9 cellular contexts compared by ENCODE assay signal in the genomic region with DNA sequence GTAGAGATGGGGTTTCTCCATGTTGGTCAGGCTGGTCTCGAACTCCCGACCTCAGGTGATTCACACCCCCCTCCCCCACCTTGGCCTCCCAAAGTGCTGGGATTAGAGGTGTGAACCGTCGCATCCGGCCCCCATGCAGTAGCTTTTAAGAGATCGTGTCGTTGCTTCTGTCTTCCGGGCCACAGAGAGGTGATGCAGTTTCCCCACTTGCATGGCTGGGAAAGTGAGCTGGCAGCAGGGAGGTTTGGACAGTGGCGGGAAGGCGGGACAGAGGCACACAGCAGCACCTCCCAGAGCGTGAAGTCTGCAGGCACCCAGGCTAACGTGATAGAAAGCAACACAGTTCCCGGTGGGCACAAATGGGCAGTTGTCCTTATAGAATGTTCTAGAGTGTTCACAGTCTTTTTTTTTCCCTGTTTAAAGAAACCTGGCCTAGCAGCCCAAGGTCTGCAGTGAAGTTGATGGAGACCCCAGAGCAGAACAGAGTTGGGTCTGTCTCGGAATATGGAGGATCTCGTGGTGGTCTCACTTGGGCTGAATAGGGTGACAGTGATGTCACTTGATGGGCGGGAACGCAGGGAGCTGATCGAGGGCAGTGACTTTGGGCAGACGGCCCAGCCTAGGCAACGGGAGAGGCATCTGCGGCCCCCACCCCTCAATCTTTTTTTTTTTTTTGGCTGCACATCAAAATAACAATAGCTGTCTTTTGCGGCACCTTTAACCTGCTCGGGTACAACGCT. TPM values are rescaled to one million over a fixed set of nuclear protein-coding genes. Genes with fewer than 3 reads are reported as not detected.
DNase-seq lines count a peak whose midpoint lies in the region; TF ChIP-seq lines count a peak whose summit lies in the region.
"Had no signal": no experiment of that assay in that cellular context is flagged by ENCODE, and none has a peak within 500 bp of the region (broad histone marks: within the 10 kb centered on the region; RNA-seq: fewer than 3 reads in every experiment).

No MANE protein-coding gene starts in this region.

- TF ChIP-seq CTCF in H9 (conservative IDR thresholded peaks at IDR 0.05), result no peak
- TF ChIP-seq CTCF in GM10248 (IDR thresholded peaks at IDR 0.05; ENCODE audit: control extremely low read depth, extremely low read depth, low read depth, missing control alignments), result no peak

- no peak overlapping the region for H3K56ac ChIP-seq in H9 (ENCODE audit: insufficient read length, low read depth, low read length)

- H3K79me1 ChIP-seq in H9 (ENCODE audit: insufficient read depth, low read depth, low read length, poor library complexity, severe bottlenecking), result no peaks in the 10 kb centered on the region

- POLR2A ChIA-PET in activated CD4-positive, alpha-beta memory T cell treated with anti-CD3 and anti-CD28 coated beads, Interleukin-2, amount 10 ng/mL, durations not matched to agents 7 days and 5 days (lab: Charles Lee), result interaction anchor here (1.5 to 8.0 kb wide), 5 partner anchors 46 to 708 kb away, joined by 4 to 65 read pairs (median 9); a partner anchor contains a TSS
- POLR2A ChIA-PET in GM10248 (lab: Yijun Ruan, JAX), result interaction anchor here (0.5 to 0.8 kb wide), 3 partner anchors 44 to 824 kb away, joined by 3 to 6 read pairs (median 3); a partner anchor contains a TSS

- no peak overlapping the region for H2AK5ac ChIP-seq in H9 (ENCODE audit: insufficient read length, low read length)

- H2BK20ac ChIP-seq in H9 (ENCODE audit: low read depth, low read length, poor library complexity, severe bottlenecking), result no peak overlapping the region

- H3K4ac ChIP-seq in H9 (ENCODE audit: low read depth, low read length), result no peak overlapping the region

- H3K27ac ChIP-seq in H9 (ENCODE audit: insufficient read length, low read depth, low read length) (no peak overlapping the region), esophagus (ENCODE audit: low read depth in 2 of 2, low read length in 1 of 2) (peak overlapping the region; percentile 81 to 94)

- no peaks in the 10 kb centered on the region for H3K27me3 ChIP-seq in H9 (ENCODE audit: insufficient read depth, low read length)
- no peaks in the 10 kb centered on the region for H3K27me3 ChIP-seq in esophagus (ENCODE audit: control insufficient read depth in 1 of 2, insufficient read depth in 2 of 2, low read length in 2 of 2)

- peak overlapping the region; percentile 60 to 86 (median 70); a peak in 5 of 7 replicates for H3K27ac Mint-ChIP-seq in H9
- H3K27ac Mint-ChIP-seq in activated CD4-positive, alpha-beta memory T cell treated with anti-CD3 and anti-CD28 coated beads, Interleukin-2, amount 10 ng/mL, durations not matched to agents 7 days and 5 days, result peak overlapping the region; percentile 99

- peaks cover 20% of the 10 kb centered on the region; the same call in 1 of the 2 replicates for H3K79me2 ChIP-seq in H9 (ENCODE audit: insufficient read depth, low read length)

- peaks cover 17 to 71% (median 57%) of the 10 kb centered on the region in 3 experiments; a peak in 6 of 7 replicates for H3K36me3 Mint-ChIP-seq in H9 (ENCODE audit: insufficient read depth in 1 of 3, low read depth in 3 of 3)
- H3K36me3 Mint-ChIP-seq in activated CD4-positive, alpha-beta memory T cell treated with anti-CD3 and anti-CD28 coated beads, Interleukin-2, amount 10 ng/mL, durations not matched to agents 7 days and 5 days (ENCODE audit: low read depth), result peaks cover 63% of the 10 kb centered on the region

- H3K9me3 Mint-ChIP-seq in H9, result no peaks in the 10 kb centered on the region
- no peaks in the 10 kb centered on the region for H3K9me3 Mint-ChIP-seq in activated CD4-positive, alpha-beta memory T cell treated with anti-CD3 and anti-CD28 coated beads, Interleukin-2, amount 10 ng/mL, durations not matched to agents 7 days and 5 days

- H3K14ac ChIP-seq in H9 (ENCODE audit: insufficient read depth, low read length), result no peak overlapping the region

- H3K4me1 Mint-ChIP-seq in H9, result peaks cover 25 to 28% of the 10 kb centered on the region in 2 experiments
- peaks cover 66% of the 10 kb centered on the region for H3K4me1 Mint-ChIP-seq in activated CD4-positive, alpha-beta memory T cell treated with anti-CD3 and anti-CD28 coated beads, Interleukin-2, amount 10 ng/mL, durations not matched to agents 7 days and 5 days

- H3K4me1 ChIP-seq in H9 (ENCODE audit: insufficient read depth, low read length) (no peaks in the 10 kb centered on the region; the same call in 1 of the 2 replicates), esophagus (ENCODE audit: control insufficient read depth in 2 of 2, insufficient read depth in 2 of 2, low read length in 1 of 2) (peaks cover 3 to 24% of the 10 kb centered on the region in 2 donors)

- H3K23me2 ChIP-seq in H9 (ENCODE audit: insufficient read length, low read depth, low read length, poor library complexity, severe bottlenecking), result peaks cover 7% of the 10 kb centered on the region

- no peak overlapping the region for H4K91ac ChIP-seq in H9 (ENCODE audit: insufficient read length, low read depth, low read length)

- no peak overlapping the region for H3K4me2 ChIP-seq in H9 (ENCODE audit: insufficient read depth, insufficient read length, low read length)

- H4K20me1 ChIP-seq in H9 (ENCODE audit: control insufficient read depth, insufficient read depth, insufficient read length), result peaks cover 4% of the 10 kb centered on the region

- peak overlapping the region; percentile 4 to 23 for H3K4me3 ChIP-seq in esophagus (ENCODE audit: low read depth in 1 of 2, low read length in 2 of 2)

- no peak overlapping the region for H4K5ac ChIP-seq in H9 (ENCODE audit: insufficient read length, low read depth, low read length)

- H2BK5ac ChIP-seq in H9 (ENCODE audit: insufficient read length, low read length), result no peak overlapping the region

- no peak overlapping the region for H3K9ac ChIP-seq in H9 (ENCODE audit: extremely low read depth, insufficient read length, low read length)

- no peak overlapping the region for H2AFZ ChIP-seq in H9 (ENCODE audit: low read length)

- CTCF ChIA-PET in activated CD4-positive, alpha-beta memory T cell treated with anti-CD3 and anti-CD28 coated beads, Interleukin-2, amount 10 ng/mL, durations not matched to agents 7 days and 5 days (lab: Charles Lee), result interaction anchor here (0.7 to 5.4 kb wide), 4 partner anchors 43 to 117 kb away, joined by 3 to 76 read pairs (median 6); no protein-coding TSS in a partner anchor
- CTCF ChIA-PET in GM10248 (lab: Yijun Ruan, JAX), result interaction anchor here (0.8 to 9.6 kb wide), 9 partner anchors 9 to 105 kb away, joined by 3 to 172 read pairs (median 3); a partner anchor contains a TSS

- no CpG with 5 or more reads among the region's 24 CpGs for WGBS in H9 (ENCODE audit: extremely low coverage, insufficient read length, low lambda C conversion rate)
- 71% methylated on average over 24 of the region's 24 CpGs for WGBS in esophagus, 2 donors

- no peak overlapping the region for H4K8ac ChIP-seq in H9 (replicated peaks; ENCODE audit: insufficient read length, low read depth, low read length)

- no peak for DNase-seq in H9
- peak; percentile 64 for DNase-seq in activated CD4-positive, alpha-beta memory T cell treated with anti-CD3 and anti-CD28 coated beads, Interleukin-2, amount 10 ng/mL, durations not matched to agents 7 days and 5 days
- DNase-seq in stimulated activated CD8-positive, alpha-beta memory T cell treated with anti-CD3 and anti-CD28 coated beads, Interleukin-7, amount 100 ng/mL, for 4 hours (ENCODE audit: low read depth in 2 of 2), result peak; percentile 12 to 26
- no peak for DNase-seq in NCI-H69 (lab: John Stamatoyannopoulos, UW)
- DNase-seq in AG08395 (ENCODE audit: low spot score), result no peak
- no peak for DNase-seq in GM10248 (ENCODE audit: extremely low spot score)
- no peak for DNase-seq in islet precursor cell

- H2BK12ac ChIP-seq in H9 (ENCODE audit: insufficient read length, low read depth, low read length), result no peak overlapping the region

- H3K27me3 Mint-ChIP-seq in H9 (ENCODE audit: low read depth), result no peaks in the 10 kb centered on the region
- no peaks in the 10 kb centered on the region for H3K27me3 Mint-ChIP-seq in activated CD4-positive, alpha-beta memory T cell treated with anti-CD3 and anti-CD28 coated beads, Interleukin-2, amount 10 ng/mL, durations not matched to agents 7 days and 5 days

- no peak overlapping the region for H3K23ac ChIP-seq in H9 (ENCODE audit: insufficient read length, low read depth, low read length)

- H3K18ac ChIP-seq in H9 (ENCODE audit: insufficient read length, low read depth, low read length), result no peak overlapping the region

- H3K9me3 ChIP-seq in H9 (ENCODE audit: control insufficient read depth, low read depth, low read length) (no peaks in the 10 kb centered on the region), esophagus (ENCODE audit: control insufficient read depth in 2 of 2, insufficient read depth in 1 of 2, low read depth in 1 of 2, low read length in 1 of 2) (no peaks in the 10 kb centered on the region)

- H2BK120ac ChIP-seq in H9 (ENCODE audit: low read depth, low read length, poor library complexity, severe bottlenecking), result no peak overlapping the region

- H3K36me3 ChIP-seq in esophagus (ENCODE audit: control insufficient read depth in 2 of 2, insufficient read depth in 2 of 2, low read length in 1 of 2), result no peaks in the 10 kb centered on the region

- no peak overlapping the region for H3T11ph ChIP-seq in H9 (ENCODE audit: low read length)

- H3K4me3 Mint-ChIP-seq in H9, result no peak overlapping the region
- H3K4me3 Mint-ChIP-seq in activated CD4-positive, alpha-beta memory T cell treated with anti-CD3 and anti-CD28 coated beads, Interleukin-2, amount 10 ng/mL, durations not matched to agents 7 days and 5 days, result peak overlapping the region; percentile 93

- no peak overlapping the region for H2BK15ac ChIP-seq in H9 (ENCODE audit: low read depth, low read length)

RNA-seq across cellular contexts. Expression of a gene that starts 4.9 kb away (rescaled TPM):
- 106 and 111 TPM in 2 replicates for total RNA-seq in H9 (2021)
- 10 to 100 TPM; 86.5 to 88.3 TPM for total RNA-seq in activated CD4-positive, alpha-beta memory T cell treated with anti-CD3 and anti-CD28 coated beads, Interleukin-2, amount 10 ng/mL, durations not matched to agents 7 days and 5 days
- polyA plus RNA-seq in esophagus, result 1 to 10 TPM; 7.8 to 10.0 TPM

RNA-seq across cellular contexts. Expression of a gene that starts 11.5 kb away (rescaled TPM):
- total RNA-seq in H9 (2021), result not detected in 2 replicates
- total RNA-seq in activated CD4-positive, alpha-beta memory T cell treated with anti-CD3 and anti-CD28 coated beads, Interleukin-2, amount 10 ng/mL, durations not matched to agents 7 days and 5 days, result 1 to 10 TPM in 1 of 2 experiments, under 1 TPM in 1; 0.85 to 1.0 TPM
- under 1 TPM; 0.08 to 0.31 TPM for polyA plus RNA-seq in esophagus
- total RNA-seq: epithelial cell of proximal tubule had no signal

RNA-seq across cellular contexts. Expression of a gene that starts 46.7 kb away (rescaled TPM):
- total RNA-seq in H9 (2021), result 61.8 and 63.7 TPM in 2 replicates
- total RNA-seq in activated CD4-positive, alpha-beta memory T cell treated with anti-CD3 and anti-CD28 coated beads, Interleukin-2, amount 10 ng/mL, durations not matched to agents 7 days and 5 days, result 10 to 100 TPM; 36.3 to 40.5 TPM
- 100 to 1,000 TPM in 1 of 2 donors, 10 to 100 TPM in 1; 96.5 to 142 TPM for polyA plus RNA-seq in esophagus

RNA-seq across cellular contexts. Expression of a gene that starts 54.7 kb away (rescaled TPM):
- 41.8 and 43.7 TPM in 2 replicates for total RNA-seq in H9 (2021)
- 10 to 100 TPM; 46.3 to 50.9 TPM for total RNA-seq in activated CD4-positive, alpha-beta memory T cell treated with anti-CD3 and anti-CD28 coated beads, Interleukin-2, amount 10 ng/mL, durations not matched to agents 7 days and 5 days
- polyA plus RNA-seq in esophagus, result 10 to 100 TPM; 10.7 to 26.7 TPM

Comparison
In these comparisons a context has a peak if more than half of its experiments do, and no peak if none do; other contexts are left out.
1. DNase-seq: peak in activated CD4-positive, alpha-beta memory T cell treated with anti-CD3 and anti-CD28 coated beads, Interleukin-2, amount 10 ng/mL, durations not matched to agents 7 days and 5 days (single experiment) and stimulated activated CD8-positive, alpha-beta memory T cell treated with anti-CD3 and anti-CD28 coated beads, Interleukin-7, amount 100 ng/mL, for 4 hours (2 of 2); none in H9 (single experiment), NCI-H69 (single experiment), AG08395 (single experiment), GM10248 (single experiment) and islet precursor cell (single experiment).